24 cellular contexts compared by ENCODE assay signal in the genomic region with DNA sequence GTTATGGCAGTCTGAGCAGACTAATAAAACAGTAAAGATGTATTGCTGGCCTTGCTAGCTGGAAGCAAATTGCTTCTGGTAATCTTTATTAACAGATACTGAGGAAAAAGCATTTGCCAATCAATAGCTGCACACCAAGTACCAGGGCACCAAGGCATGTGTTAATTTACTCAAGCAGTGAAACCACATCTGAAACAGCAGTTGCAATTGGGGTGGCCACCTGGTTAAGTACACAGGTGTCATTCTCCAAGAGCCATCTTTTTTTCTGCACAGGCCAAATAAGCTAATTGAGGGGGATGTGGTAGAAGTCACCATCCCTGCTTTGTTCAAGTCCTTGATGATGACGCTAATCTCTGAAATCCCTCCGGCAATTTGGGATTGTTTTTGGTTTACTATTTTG.
"Had no signal": no experiment of that assay in that cellular context is flagged by ENCODE, and none has a peak within 500 bp of the region (broad histone marks: within the 10 kb centered on the region; RNA-seq: fewer than 3 reads in every experiment).

No MANE protein-coding gene starts in this region.

- H3K27ac ChIP-seq: SK-N-MC had no signal

- DNase-seq: activated CD4-positive, alpha-beta memory T cell treated with anti-CD3 and anti-CD28 coated beads, Interleukin-2, amount 10 ng/mL, durations not matched to agents 7 days and 5 days; activated CD4-positive, alpha-beta T cell treated with anti-CD3 and anti-CD28 coated beads for 36 hours; activated CD4-positive, alpha-beta T cell treated with anti-CD3 and anti-CD28 coated beads, Interleukin-2, amount 50 U/mL, for 1 hour; activated CD4-positive, CD25-positive, alpha-beta regulatory T cell; activated gamma-delta T cell; activated naive CD4-positive, alpha-beta T cell treated with anti-CD3 and anti-CD28 coated beads for 36 hours; activated T-cell treated with anti-CD3 and anti-CD28 coated beads for 4 hours; activated T-cell treated with anti-CD3 and anti-CD28 coated beads, Interleukin-2, amount 50 U/mL, for 48 hours; amygdala; NCI-H1092 treated with DMSO at 0.1 percent for 48 hours; NCI-H1417 treated with DMSO at 0.1 percent for 48 hours; NCI-H187 treated with DMSO at 0.1 percent for 48 hours; NCI-H2081 treated with DMSO at 0.1 percent for 48 hours; NCI-H345; NCI-H510A; NCI-H526 treated with DMSO at 0.1 percent for 48 hours; T-cell; T1000 had no signal

- FAIRE-seq: astrocyte, K562, TTC549 had no signal

- H3K4me3 ChIP-seq: K562, SK-N-MC had no signal

- ATAC-seq: activated CD4-positive, alpha-beta T cell treated with anti-CD3 and anti-CD28 coated beads for 36 hours; activated T-helper 17 cell treated with anti-CD3 and anti-CD28 coated beads, Interleukin-2, amount 50 U/mL, for 72 hours; K562; Right ventricle myocardium inferior; T-cell had no signal
